Comparison of ENCODE assay signal across 1 cellular context in the genomic region with DNA sequence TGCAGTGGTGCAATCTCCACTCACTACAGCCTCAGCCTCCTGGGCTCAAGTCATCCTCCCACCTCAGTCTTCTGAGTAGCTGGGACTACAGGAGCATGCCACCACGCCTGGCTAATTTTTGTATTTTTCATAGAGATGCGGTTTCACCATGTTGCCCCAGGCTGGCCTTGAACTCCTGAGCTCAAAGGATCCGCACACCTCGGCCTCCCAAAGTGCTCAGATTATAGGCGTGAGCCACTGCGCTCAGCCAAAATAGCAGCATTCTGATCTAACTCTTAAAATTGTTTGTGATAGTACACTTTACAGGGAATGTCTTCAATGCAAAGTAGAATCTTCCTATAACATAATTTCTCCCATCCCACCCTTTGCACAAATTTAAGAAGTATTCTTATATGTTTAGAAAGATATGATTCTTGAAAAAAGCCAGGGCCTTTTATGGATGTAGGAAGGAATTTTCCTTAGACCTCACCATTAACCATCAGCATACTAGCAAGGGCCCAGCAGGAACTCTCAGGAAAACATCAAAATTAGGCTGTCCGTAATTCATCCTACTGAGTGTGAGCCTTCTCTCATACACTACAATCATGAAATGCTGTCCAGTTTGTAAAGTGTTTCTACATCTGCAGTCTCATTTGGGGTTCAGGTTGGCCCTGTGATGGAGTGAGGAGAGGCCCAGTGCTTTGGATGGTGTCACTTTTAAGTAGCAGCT.
TF ChIP-seq lines count a peak whose summit lies in the region.

No MANE protein-coding gene starts in this region.

TF ChIP-seq in HepG2, 621 proteins besides CTCF, POLR2A, EP300 and RAD21 (continues in another document):
- TF ChIP-seq ZNF724P (CRISPR knock-in tag; IDR thresholded peaks at IDR 0.05; ENCODE audit: borderline replicate concordance), result no peak
- no peak for TF ChIP-seq ZNF709 (CRISPR knock-in tag; IDR thresholded peaks at IDR 0.05)
- TF ChIP-seq, protein P1, sequence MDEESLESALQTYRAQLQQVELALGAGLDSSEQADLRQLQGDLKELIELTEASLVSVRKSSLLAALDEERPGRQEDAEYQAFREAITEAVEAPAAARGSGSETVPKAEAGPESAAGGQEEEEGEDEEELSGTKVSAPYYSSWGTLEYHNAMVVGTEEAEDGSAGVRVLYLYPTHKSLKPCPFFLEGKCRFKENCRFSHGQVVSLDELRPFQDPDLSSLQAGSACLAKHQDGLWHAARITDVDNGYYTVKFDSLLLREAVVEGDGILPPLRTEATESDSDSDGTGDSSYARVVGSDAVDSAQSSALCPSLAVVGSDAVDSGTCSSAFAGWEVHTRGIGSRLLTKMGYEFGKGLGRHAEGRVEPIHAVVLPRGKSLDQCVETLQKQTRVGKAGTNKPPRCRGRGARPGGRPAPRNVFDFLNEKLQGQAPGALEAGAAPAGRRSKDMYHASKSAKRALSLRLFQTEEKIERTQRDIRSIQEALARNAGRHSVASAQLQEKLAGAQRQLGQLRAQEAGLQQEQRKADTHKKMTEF (CRISPR knock-in tag; IDR thresholded peaks at IDR 0.05), result peak; percentile 29; the same call in 1 of the 2 replicates
- TF ChIP-seq, protein P2, sequence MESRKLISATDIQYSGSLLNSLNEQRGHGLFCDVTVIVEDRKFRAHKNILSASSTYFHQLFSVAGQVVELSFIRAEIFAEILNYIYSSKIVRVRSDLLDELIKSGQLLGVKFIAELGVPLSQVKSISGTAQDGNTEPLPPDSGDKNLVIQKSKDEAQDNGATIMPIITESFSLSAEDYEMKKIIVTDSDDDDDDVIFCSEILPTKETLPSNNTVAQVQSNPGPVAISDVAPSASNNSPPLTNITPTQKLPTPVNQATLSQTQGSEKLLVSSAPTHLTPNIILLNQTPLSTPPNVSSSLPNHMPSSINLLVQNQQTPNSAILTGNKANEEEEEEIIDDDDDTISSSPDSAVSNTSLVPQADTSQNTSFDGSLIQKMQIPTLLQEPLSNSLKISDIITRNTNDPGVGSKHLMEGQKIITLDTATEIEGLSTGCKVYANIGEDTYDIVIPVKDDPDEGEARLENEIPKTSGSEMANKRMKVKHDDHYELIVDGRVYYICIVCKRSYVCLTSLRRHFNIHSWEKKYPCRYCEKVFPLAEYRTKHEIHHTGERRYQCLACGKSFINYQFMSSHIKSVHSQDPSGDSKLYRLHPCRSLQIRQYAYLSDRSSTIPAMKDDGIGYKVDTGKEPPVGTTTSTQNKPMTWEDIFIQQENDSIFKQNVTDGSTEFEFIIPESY (CRISPR knock-in tag; IDR thresholded peaks at IDR 0.05), result peak; percentile 62
- TF ChIP-seq GLI4 (CRISPR knock-in tag; IDR thresholded peaks at IDR 0.05; ENCODE audit: borderline replicate concordance), result no peak
- TF ChIP-seq SMYD3 (CRISPR knock-in tag; IDR thresholded peaks at IDR 0.05), result no peak
- TF ChIP-seq TEAD3 (CRISPR knock-in tag; optimal IDR thresholded peaks at IDR 0.05; ENCODE audit: borderline replicate concordance), result peak; percentile 38
- no peak for TF ChIP-seq SIX1 (CRISPR knock-in tag; IDR thresholded peaks at IDR 0.05; ENCODE audit: borderline replicate concordance)
- no peak for TF ChIP-seq NFIC (IDR thresholded peaks at IDR 0.05; ENCODE audit: low read length)
- 0 out of 2 replicates have a peak, but pooled peaks have one; percentile 8 for TF ChIP-seq FOXA3 (CRISPR knock-in tag; IDR thresholded peaks at IDR 0.05)
- 0 out of 4 replicates have a peak, but pooled peaks of 1 of the 2 experiments have one; percentile 11 for TF ChIP-seq NR2F1 (CRISPR knock-in tag; IDR thresholded peaks at IDR 0.05)
- TF ChIP-seq NCOA2 (CRISPR knock-in tag; IDR thresholded peaks at IDR 0.05), result peak; percentile 25; the same call in 1 of the 2 replicates
- peak; percentile 47; the same call in 1 of the 2 replicates for TF ChIP-seq TCF7 (IDR thresholded peaks at IDR 0.05; ENCODE audit: low read depth)
- no peak for TF ChIP-seq ARNT2 (CRISPR knock-in tag; IDR thresholded peaks at IDR 0.05; ENCODE audit: low read depth)
- no peak for TF ChIP-seq EEA1 (CRISPR knock-in tag; IDR thresholded peaks at IDR 0.05; ENCODE audit: borderline replicate concordance)
- TF ChIP-seq, protein P3, sequence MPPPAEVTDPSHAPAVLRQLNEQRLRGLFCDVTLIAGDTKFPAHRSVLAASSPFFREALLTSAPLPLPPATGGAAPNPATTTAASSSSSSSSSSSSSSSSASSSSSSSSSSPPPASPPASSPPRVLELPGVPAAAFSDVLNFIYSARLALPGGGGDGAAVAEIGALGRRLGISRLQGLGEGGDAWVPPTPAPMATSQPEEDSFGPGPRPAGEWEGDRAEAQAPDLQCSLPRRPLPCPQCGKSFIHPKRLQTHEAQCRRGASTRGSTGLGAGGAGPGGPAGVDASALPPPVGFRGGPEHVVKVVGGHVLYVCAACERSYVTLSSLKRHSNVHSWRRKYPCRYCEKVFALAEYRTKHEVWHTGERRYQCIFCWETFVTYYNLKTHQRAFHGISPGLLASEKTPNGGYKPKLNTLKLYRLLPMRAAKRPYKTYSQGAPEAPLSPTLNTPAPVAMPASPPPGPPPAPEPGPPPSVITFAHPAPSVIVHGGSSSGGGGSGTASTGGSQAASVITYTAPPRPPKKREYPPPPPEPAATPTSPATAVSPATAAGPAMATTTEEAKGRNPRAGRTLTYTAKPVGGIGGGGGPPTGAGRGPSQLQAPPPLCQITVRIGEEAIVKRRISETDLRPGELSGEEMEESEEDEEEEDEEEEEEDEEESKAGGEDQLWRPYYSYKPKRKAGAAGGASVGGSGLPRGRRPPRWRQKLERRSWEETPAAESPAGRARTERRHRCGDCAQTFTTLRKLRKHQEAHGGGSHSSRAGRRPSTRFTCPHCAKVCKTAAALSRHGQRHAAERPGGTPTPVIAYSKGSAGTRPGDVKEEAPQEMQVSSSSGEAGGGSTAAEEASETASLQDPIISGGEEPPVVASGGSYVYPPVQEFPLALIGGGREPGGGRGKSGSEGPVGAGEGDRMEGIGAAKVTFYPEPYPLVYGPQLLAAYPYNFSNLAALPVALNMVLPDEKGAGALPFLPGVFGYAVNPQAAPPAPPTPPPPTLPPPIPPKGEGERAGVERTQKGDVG (CRISPR knock-in tag; IDR thresholded peaks at IDR 0.05; ENCODE audit: borderline replicate concordance), result 0 out of 2 replicates have a peak, but pooled peaks have one; percentile 55
- peak; percentile 57; the same call in 1 of the 2 replicates for TF ChIP-seq HNF4A (CRISPR knock-in tag; IDR thresholded peaks at IDR 0.05)
- TF ChIP-seq ZNF33B (CRISPR knock-in tag; IDR thresholded peaks at IDR 0.05), result no peak
- no peak for TF ChIP-seq ZFAT (CRISPR knock-in tag; conservative IDR thresholded peaks at IDR 0.05)
- TF ChIP-seq ZNF619 (CRISPR knock-in tag; IDR thresholded peaks at IDR 0.05), result no peak
- peak; percentile 19; the same call in 1 of the 2 replicates for TF ChIP-seq BCL6 (CRISPR knock-in tag; IDR thresholded peaks at IDR 0.05)
- TF ChIP-seq TBX2 (CRISPR knock-in tag; IDR thresholded peaks at IDR 0.05; ENCODE audit: borderline replicate concordance), result 0 out of 2 replicates have a peak, but pooled peaks have one; percentile 26
- no peak for TF ChIP-seq ZNF569 (CRISPR knock-in tag; IDR thresholded peaks at IDR 0.05; ENCODE audit: borderline replicate concordance)
- TF ChIP-seq, protein P4, sequence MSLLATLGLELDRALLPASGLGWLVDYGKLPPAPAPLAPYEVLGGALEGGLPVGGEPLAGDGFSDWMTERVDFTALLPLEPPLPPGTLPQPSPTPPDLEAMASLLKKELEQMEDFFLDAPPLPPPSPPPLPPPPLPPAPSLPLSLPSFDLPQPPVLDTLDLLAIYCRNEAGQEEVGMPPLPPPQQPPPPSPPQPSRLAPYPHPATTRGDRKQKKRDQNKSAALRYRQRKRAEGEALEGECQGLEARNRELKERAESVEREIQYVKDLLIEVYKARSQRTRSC (CRISPR knock-in tag; IDR thresholded peaks at IDR 0.05; ENCODE audit: low read depth), result no peak
- TF ChIP-seq SOX6 (IDR thresholded peaks at IDR 0.05), result no peak
- TF ChIP-seq SOX6 (CRISPR knock-in tag; IDR thresholded peaks at IDR 0.05), result peak; percentile 43; the same call in 1 of the 2 replicates
- 0 out of 2 replicates have a peak, but pooled peaks have one; percentile 20 for TF ChIP-seq RARA (CRISPR knock-in tag; IDR thresholded peaks at IDR 0.05)
- peak; percentile 39; the same call in 1 of the 2 replicates for TF ChIP-seq ZMYM4 (CRISPR knock-in tag; IDR thresholded peaks at IDR 0.05)
- TF ChIP-seq ZNF44 (CRISPR knock-in tag; IDR thresholded peaks at IDR 0.05), result no peak
- TF ChIP-seq TAF15 (IDR thresholded peaks at IDR 0.05; ENCODE audit: low read depth, low read length, poor library complexity, severe bottlenecking), result no peak
- no peak for TF ChIP-seq KLF16 (CRISPR knock-in tag; IDR thresholded peaks at IDR 0.05)
- TF ChIP-seq KLF6 (CRISPR knock-in tag; IDR thresholded peaks at IDR 0.05), result no peak
- TF ChIP-seq, protein P5, sequence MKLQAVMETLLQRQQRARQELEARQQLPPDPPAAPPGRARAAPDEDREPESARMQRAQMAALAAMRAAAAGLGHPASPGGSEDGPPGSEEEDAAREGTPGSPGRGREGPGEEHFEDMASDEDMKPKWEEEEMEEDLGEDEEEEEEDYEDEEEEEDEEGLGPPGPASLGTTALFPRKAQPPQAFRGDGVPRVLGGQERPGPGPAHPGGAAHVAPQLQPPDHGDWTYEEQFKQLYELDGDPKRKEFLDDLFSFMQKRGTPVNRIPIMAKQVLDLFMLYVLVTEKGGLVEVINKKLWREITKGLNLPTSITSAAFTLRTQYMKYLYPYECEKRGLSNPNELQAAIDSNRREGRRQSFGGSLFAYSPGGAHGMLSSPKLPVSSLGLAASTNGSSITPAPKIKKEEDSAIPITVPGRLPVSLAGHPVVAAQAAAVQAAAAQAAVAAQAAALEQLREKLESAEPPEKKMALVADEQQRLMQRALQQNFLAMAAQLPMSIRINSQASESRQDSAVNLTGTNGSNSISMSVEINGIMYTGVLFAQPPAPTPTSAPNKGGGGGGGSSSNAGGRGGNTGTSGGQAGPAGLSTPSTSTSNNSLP (IDR thresholded peaks at IDR 0.05; ENCODE audit: low read depth, low read length), result no peak
- peak; percentile 67 for TF ChIP-seq SALL1 (CRISPR knock-in tag; IDR thresholded peaks at IDR 0.05)
- TF ChIP-seq, protein P6, sequence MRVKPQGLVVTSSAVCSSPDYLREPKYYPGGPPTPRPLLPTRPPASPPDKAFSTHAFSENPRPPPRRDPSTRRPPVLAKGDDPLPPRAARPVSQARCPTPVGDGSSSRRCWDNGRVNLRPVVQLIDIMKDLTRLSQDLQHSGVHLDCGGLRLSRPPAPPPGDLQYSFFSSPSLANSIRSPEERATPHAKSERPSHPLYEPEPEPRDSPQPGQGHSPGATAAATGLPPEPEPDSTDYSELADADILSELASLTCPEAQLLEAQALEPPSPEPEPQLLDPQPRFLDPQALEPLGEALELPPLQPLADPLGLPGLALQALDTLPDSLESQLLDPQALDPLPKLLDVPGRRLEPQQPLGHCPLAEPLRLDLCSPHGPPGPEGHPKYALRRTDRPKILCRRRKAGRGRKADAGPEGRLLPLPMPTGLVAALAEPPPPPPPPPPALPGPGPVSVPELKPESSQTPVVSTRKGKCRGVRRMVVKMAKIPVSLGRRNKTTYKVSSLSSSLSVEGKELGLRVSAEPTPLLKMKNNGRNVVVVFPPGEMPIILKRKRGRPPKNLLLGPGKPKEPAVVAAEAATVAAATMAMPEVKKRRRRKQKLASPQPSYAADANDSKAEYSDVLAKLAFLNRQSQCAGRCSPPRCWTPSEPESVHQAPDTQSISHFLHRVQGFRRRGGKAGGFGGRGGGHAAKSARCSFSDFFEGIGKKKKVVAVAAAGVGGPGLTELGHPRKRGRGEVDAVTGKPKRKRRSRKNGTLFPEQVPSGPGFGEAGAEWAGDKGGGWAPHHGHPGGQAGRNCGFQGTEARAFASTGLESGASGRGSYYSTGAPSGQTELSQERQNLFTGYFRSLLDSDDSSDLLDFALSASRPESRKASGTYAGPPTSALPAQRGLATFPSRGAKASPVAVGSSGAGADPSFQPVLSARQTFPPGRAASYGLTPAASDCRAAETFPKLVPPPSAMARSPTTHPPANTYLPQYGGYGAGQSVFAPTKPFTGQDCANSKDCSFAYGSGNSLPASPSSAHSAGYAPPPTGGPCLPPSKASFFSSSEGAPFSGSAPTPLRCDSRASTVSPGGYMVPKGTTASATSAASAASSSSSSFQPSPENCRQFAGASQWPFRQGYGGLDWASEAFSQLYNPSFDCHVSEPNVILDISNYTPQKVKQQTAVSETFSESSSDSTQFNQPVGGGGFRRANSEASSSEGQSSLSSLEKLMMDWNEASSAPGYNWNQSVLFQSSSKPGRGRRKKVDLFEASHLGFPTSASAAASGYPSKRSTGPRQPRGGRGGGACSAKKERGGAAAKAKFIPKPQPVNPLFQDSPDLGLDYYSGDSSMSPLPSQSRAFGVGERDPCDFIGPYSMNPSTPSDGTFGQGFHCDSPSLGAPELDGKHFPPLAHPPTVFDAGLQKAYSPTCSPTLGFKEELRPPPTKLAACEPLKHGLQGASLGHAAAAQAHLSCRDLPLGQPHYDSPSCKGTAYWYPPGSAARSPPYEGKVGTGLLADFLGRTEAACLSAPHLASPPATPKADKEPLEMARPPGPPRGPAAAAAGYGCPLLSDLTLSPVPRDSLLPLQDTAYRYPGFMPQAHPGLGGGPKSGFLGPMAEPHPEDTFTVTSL (CRISPR knock-in tag; IDR thresholded peaks at IDR 0.05; ENCODE audit: borderline replicate concordance), result 0 out of 2 replicates have a peak, but pooled peaks have one; percentile 23
- 0 out of 2 replicates have a peak, but pooled peaks have one; percentile 10 for TF ChIP-seq CEBPG (CRISPR knock-in tag; IDR thresholded peaks at IDR 0.05)
- TF ChIP-seq SP2 (CRISPR knock-in tag; IDR thresholded peaks at IDR 0.05), result no peak
- TF ChIP-seq ZNF12 (CRISPR knock-in tag; IDR thresholded peaks at IDR 0.05), result no peak
- TF ChIP-seq ZNF549 (CRISPR knock-in tag; IDR thresholded peaks at IDR 0.05), result no peak
- TF ChIP-seq THAP11 (CRISPR knock-in tag; IDR thresholded peaks at IDR 0.05), result no peak
- TF ChIP-seq ZMYM2 (CRISPR knock-in tag; IDR thresholded peaks at IDR 0.05), result 0 out of 2 replicates have a peak, but pooled peaks have one; percentile 29
- no peak for TF ChIP-seq ZBTB38 (CRISPR knock-in tag; IDR thresholded peaks at IDR 0.05)
